ENCODE assay signal across 24 cellular contexts in the genomic region with DNA sequence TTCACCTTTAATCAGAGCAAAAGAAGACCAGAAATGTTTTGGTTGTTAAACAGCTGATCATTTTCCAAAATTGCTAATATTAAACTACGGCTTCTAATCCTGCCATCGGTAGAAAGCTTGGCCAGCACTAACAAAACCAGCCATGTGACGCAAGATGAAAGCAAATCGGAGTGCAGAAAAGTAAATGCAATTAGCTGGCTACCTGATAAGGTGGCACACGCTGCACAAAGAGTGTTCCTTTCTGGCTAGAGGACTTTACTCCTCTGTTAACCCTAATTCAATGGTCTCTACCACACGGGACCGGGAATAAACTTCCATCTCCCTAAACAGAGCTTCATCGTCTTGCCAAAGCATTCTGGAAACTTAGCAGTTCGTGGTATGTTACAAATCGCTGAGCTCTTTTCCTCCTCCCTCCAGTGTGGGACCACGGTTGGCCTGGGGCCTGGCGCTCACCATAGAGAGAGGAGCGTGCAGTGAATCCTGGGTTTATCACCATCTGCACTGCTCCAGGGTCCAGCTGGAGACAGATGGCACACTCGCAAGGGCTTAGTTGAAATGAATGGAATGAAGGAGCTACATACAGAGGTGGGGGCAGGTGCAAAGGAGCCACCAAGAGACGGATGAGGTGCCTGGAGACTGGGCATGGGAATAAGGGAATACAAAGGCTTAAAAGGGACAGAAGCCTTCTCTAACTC. TPM values are rescaled to one million over a fixed set of nuclear protein-coding genes. Genes with fewer than 3 reads are reported as not detected.
DNase-seq lines count a peak whose midpoint lies in the region; ATAC-seq, FAIRE-seq and TF ChIP-seq lines count a peak whose summit lies in the region.
"Had no signal": no experiment of that assay in that cellular context is flagged by ENCODE, and none has a peak within 500 bp of the region (broad histone marks: within the 10 kb centered on the region; RNA-seq: fewer than 3 reads in every experiment).

No MANE protein-coding gene starts in this region.

- no peaks in the 10 kb centered on the region for H3K9me3 ChIP-seq in pancreas
- H3K9me3 ChIP-seq: thoracic aorta had no signal

- WGBS in pancreas, 2 donors: 18% methylated on average over 15 of the region's 15 CpGs

- TF ChIP-seq CTCF in pancreas (IDR thresholded peaks at IDR 0.05): no peak

- no peak overlapping the region for H3K4me3 Mint-ChIP-seq in activated T-cell treated with anti-CD3 and anti-CD28 coated beads, Interleukin-2, amount 50 U/mL, for 72 hours
- H3K4me3 Mint-ChIP-seq: CD8-positive, alpha-beta memory T cell; naive thymus-derived CD8-positive, alpha-beta T cell; stimulated activated memory B cell treated with anti-CD40 and anti-IgM and Interleukin-4, amounts not matched to agents 10 μg/mL and 1 μg/mL and 100 μg/mL, for 72 hours had no signal

- ATAC-seq in pancreas (peak; percentile 46 to 90 (median 80)), GM21515 (IDR thresholded peaks at IDR 0.05; ENCODE audit: unreplicated experiment) (no peak)
- no peak for ATAC-seq in activated T-cell treated with anti-CD3 and anti-CD28 coated beads, Interleukin-2, amount 50 U/mL, for 72 hours (replicated peaks in 1 of 2)
- ATAC-seq: esophagus mucosa; naive thymus-derived CD8-positive, alpha-beta T cell; stimulated activated memory B cell treated with anti-CD40 and anti-IgM and Interleukin-4, amounts not matched to agents 10 μg/mL and 1 μg/mL and 100 μg/mL, for 72 hours had no signal

- DNase-seq in DMS 273 treated with DMSO at 0.1 percent for 48 hours (lab: John Stamatoyannopoulos, UW) (peak; percentile 96), NCI-H446 treated with DMSO at 0.1 percent for 48 hours (lab: John Stamatoyannopoulos, UW) (peak; percentile 84), cerebellar cortex (ENCODE audit: low spot score) (peak; percentile 86), pancreas (no peak), CD1c-positive myeloid dendritic cell (ENCODE audit: extremely low spot score) (no peak)
- DNase-seq in activated T-cell treated with anti-CD3 and anti-CD28 coated beads, Interleukin-2, amount 50 U/mL, for 72 hours: no peak
- DNase-seq: activated CD4-positive, alpha-beta T cell treated with anti-CD3 and anti-CD28 coated beads, Interleukin-2, amount 50 U/mL, for 48 hours; activated naive CD4-positive, alpha-beta T cell treated with Interleukin-2 at 50 U/mL for 16 hours; activated T-cell treated with anti-CD3 and anti-CD28 coated beads for 4 hours; amygdala; CD8-positive, alpha-beta memory T cell; central memory CD4-positive, alpha-beta T cell; effector CD8-positive, alpha-beta T cell; mesenchymal stem cell; naive thymus-derived CD8-positive, alpha-beta T cell; NK-92 treated with Interleukin-12 subunit alpha and Interleukin-12 subunit beta, amount 100 ng/mL, for 24 hours; stimulated activated CD4-positive, alpha-beta T cell treated with anti-CD3 and anti-CD28 coated beads, Interleukin-1b, Interleukin-23, amount 100 ng/mL, for 48 hours had no signal

- H3K4me1 ChIP-seq in pancreas: peaks cover 0 to 5% (median 0%) of the 10 kb centered on the region in 3 donors

- H3K27me3 Mint-ChIP-seq in activated T-cell treated with anti-CD3 and anti-CD28 coated beads, Interleukin-2, amount 50 U/mL, for 72 hours (ENCODE audit: low read depth): no peaks in the 10 kb centered on the region
- H3K27me3 Mint-ChIP-seq: CD8-positive, alpha-beta memory T cell; stimulated activated memory B cell treated with anti-CD40 and anti-IgM and Interleukin-4, amounts not matched to agents 10 μg/mL and 1 μg/mL and 100 μg/mL, for 72 hours had no signal

- H3K9me3 Mint-ChIP-seq in activated T-cell treated with anti-CD3 and anti-CD28 coated beads, Interleukin-2, amount 50 U/mL, for 72 hours: no peaks in the 10 kb centered on the region
- H3K9me3 Mint-ChIP-seq: CD8-positive, alpha-beta memory T cell; naive thymus-derived CD8-positive, alpha-beta T cell; stimulated activated memory B cell treated with anti-CD40 and anti-IgM and Interleukin-4, amounts not matched to agents 10 μg/mL and 1 μg/mL and 100 μg/mL, for 72 hours had no signal

- no peak overlapping the region for H3K4me3 ChIP-seq in pancreas
- H3K4me3 ChIP-seq: thoracic aorta had no signal

- no peaks in the 10 kb centered on the region for H3K27me3 ChIP-seq in pancreas

- H3K36me3 ChIP-seq in pancreas: no peaks in the 10 kb centered on the region
- H3K36me3 ChIP-seq: thoracic aorta had no signal

- intact Hi-C loops in pancreas (cut with DNase I): no loop called here

- H3K36me3 Mint-ChIP-seq in activated T-cell treated with anti-CD3 and anti-CD28 coated beads, Interleukin-2, amount 50 U/mL, for 72 hours (ENCODE audit: insufficient read depth in 2 of 2): no peaks in the 10 kb centered on the region
- H3K36me3 Mint-ChIP-seq: naive thymus-derived CD8-positive, alpha-beta T cell; stimulated activated memory B cell treated with anti-CD40 and anti-IgM and Interleukin-4, amounts not matched to agents 10 μg/mL and 1 μg/mL and 100 μg/mL, for 72 hours had no signal

- no peaks in the 10 kb centered on the region for H3K4me1 Mint-ChIP-seq in activated T-cell treated with anti-CD3 and anti-CD28 coated beads, Interleukin-2, amount 50 U/mL, for 72 hours (ENCODE audit: low read depth)
- H3K4me1 Mint-ChIP-seq: CD8-positive, alpha-beta memory T cell; stimulated activated memory B cell treated with anti-CD40 and anti-IgM and Interleukin-4, amounts not matched to agents 10 μg/mL and 1 μg/mL and 100 μg/mL, for 72 hours had no signal

- no peak for FAIRE-seq in pancreas (lab: Jason Lieb, UNC)
- FAIRE-seq: frontal cortex, keratinocyte, RCC 7860 had no signal

- no peak overlapping the region for H3K27ac ChIP-seq in pancreas
- H3K27ac ChIP-seq: thoracic aorta had no signal

- no peak overlapping the region for H3K27ac Mint-ChIP-seq in activated T-cell treated with anti-CD3 and anti-CD28 coated beads, Interleukin-2, amount 50 U/mL, for 72 hours
- H3K27ac Mint-ChIP-seq: naive thymus-derived CD8-positive, alpha-beta T cell; stimulated activated memory B cell treated with anti-CD40 and anti-IgM and Interleukin-4, amounts not matched to agents 10 μg/mL and 1 μg/mL and 100 μg/mL, for 72 hours had no signal

RNA-seq across cellular contexts. Expression of a gene that starts 10.1 kb away (rescaled TPM):
- 10 to 100 TPM; 21.1 to 29.6 (median 25.5) TPM for total RNA-seq in pancreas
- polyA plus RNA-seq in pancreas: 10 to 100 TPM; 24.0 to 27.5 TPM
- 10 to 100 TPM; 36.2 to 37.1 TPM for total RNA-seq in activated T-cell treated with anti-CD3 and anti-CD28 coated beads, Interleukin-2, amount 50 U/mL, for 72 hours

RNA-seq across cellular contexts. Expression of a gene that starts 18.0 kb away (rescaled TPM):
- total RNA-seq in pancreas: 1 to 10 TPM in 1 of 6 donors, under 1 TPM in 5; 0.14 to 1.0 (median 0.46) TPM
- 1 to 10 TPM in 1 of 2 donors, under 1 TPM in 1; 0.57 to 4.1 TPM for polyA plus RNA-seq in pancreas
- total RNA-seq in activated T-cell treated with anti-CD3 and anti-CD28 coated beads, Interleukin-2, amount 50 U/mL, for 72 hours: under 1 TPM; 0.29 to 0.32 TPM
- total RNA-seq: esophagus mucosa; naive thymus-derived CD8-positive, alpha-beta T cell had no signal
- polyA plus RNA-seq: CD8-positive, alpha-beta memory T cell; keratinocyte; naive thymus-derived CD8-positive, alpha-beta T cell had no signal

Comparison
In these comparisons a context has a peak if more than half of its experiments do, and no peak if none do; other contexts are left out.
1. DNase-seq: peak in DMS 273 treated with DMSO at 0.1 percent for 48 hours (single experiment), NCI-H446 treated with DMSO at 0.1 percent for 48 hours (single experiment) and cerebellar cortex (single experiment); none in pancreas (0 of 6), CD1c-positive myeloid dendritic cell (single experiment) and activated T-cell treated with anti-CD3 and anti-CD28 coated beads, Interleukin-2, amount 50 U/mL, for 72 hours (0 of 2).
2. ATAC-seq: peak in pancreas (4 of 4); none in GM21515 (single experiment) and activated T-cell treated with anti-CD3 and anti-CD28 coated beads, Interleukin-2, amount 50 U/mL, for 72 hours (0 of 2).